9 cellular contexts compared by ENCODE assay signal in the genomic region with DNA sequence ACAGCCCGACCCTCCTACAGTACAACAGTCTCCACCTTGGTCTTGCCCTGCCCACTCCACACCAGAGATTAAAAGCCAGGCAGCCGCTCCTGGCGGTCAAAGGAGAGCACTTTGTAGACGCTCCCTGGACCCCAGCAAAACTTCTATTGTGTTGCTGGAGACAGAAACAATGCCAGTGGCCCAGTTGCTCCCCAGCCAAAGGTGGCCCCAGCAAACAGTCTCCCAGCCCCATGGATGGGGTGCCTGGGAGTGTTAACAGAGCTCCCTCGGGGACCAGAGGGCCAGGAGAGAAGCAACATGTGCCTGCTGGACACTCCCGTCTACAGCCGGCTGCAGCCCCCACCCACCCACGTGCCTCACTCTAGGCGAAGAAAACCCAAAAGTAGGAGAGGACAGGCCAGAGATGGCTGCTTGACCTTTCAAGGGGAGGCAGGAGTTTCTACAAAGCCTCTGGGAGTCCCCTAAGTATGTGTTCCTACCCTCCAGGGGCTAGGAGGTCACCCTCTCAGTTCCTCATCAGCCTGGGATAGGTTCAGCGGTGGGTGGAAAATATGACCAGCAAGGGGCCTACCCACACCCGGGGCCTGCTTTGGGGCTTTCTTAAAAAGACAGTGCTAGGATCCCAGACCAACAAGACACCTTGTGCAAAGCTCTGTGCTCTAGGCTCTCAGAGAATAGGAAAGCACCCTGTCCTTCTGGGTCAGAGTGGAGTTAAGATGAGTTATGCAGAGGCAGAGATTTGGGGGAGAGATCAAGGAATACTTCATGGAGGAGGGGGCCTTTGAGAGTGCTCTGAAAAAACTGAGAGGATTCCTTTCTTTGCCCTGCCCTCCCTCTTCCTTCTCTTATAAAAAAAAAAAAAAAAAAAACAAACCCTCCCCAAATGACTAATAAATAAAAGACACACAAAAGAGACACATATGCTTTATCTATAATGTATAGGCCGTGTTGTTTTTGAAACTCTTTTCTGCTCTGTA. TPM values are rescaled to one million over a fixed set of nuclear protein-coding genes. Genes with fewer than 3 reads are reported as not detected.
DNase-seq lines count a peak whose midpoint lies in the region; ATAC-seq and TF ChIP-seq lines count a peak whose summit lies in the region.
"Had no signal": no experiment of that assay in that cellular context is flagged by ENCODE, and none has a peak within 500 bp of the region (broad histone marks: within the 10 kb centered on the region; RNA-seq: fewer than 3 reads in every experiment).

No MANE protein-coding gene starts in this region.

- H3K36me3 Mint-ChIP-seq in activated CD4-positive, alpha-beta T cell treated with anti-CD3 and anti-CD28 coated beads, Interleukin-2, amount 10 ng/mL, durations not matched to agents 24 days and 14 days (ENCODE audit: low read depth) = no peaks in the 10 kb centered on the region

- H3K4me3 Mint-ChIP-seq in activated CD4-positive, alpha-beta T cell treated with anti-CD3 and anti-CD28 coated beads, Interleukin-2, amount 10 ng/mL, durations not matched to agents 24 days and 14 days = peak overlapping the region; percentile 23

- H3K9me3 Mint-ChIP-seq in activated CD4-positive, alpha-beta T cell treated with anti-CD3 and anti-CD28 coated beads, Interleukin-2, amount 10 ng/mL, durations not matched to agents 24 days and 14 days = peaks cover 9% of the 10 kb centered on the region

- H2BK15ac ChIP-seq in mesendoderm (replicated peaks; ENCODE audit: low read depth) = peak overlapping the region; percentile 4

- H3K4me2 ChIP-seq in mesendoderm (ENCODE audit: low read length) = no peak overlapping the region

- no CpG with 5 or more reads among the region's 12 CpGs for WGBS in mesendoderm (ENCODE audit: extremely low coverage, insufficient coverage, low lambda C conversion rate)
- 45% methylated on average over 12 of the region's 12 CpGs for WGBS in aorta, 2 donors

- intact Hi-C loops in activated CD4-positive, alpha-beta T cell treated with anti-CD3 and anti-CD28 coated beads, Interleukin-2, amount 10 ng/mL, durations not matched to agents 24 days and 14 days (cut with micrococcal nuclease) = loop anchor here (1.0 to 5.0 kb wide), 4 partner anchors 23 to 108 kb away; partner anchors contain the start of gene ARFGEF2
- intact Hi-C loops in aorta (cut with DNase I) = no loop called here

- H3K79me1 ChIP-seq in mesendoderm (ENCODE audit: low read length) = no peaks in the 10 kb centered on the region

- no peaks in the 10 kb centered on the region for H3K9me3 ChIP-seq in aorta (ENCODE audit: control insufficient read depth, low read length)
- H3K9me3 ChIP-seq: thyroid gland had no signal

- no peak overlapping the region for H2AK5ac ChIP-seq in mesendoderm (ENCODE audit: low read length)

- peak; percentile 67 for DNase-seq in activated CD4-positive, alpha-beta T cell treated with anti-CD3 and anti-CD28 coated beads, Interleukin-2, amount 10 ng/mL, durations not matched to agents 24 days and 14 days
- DNase-seq in mesendoderm = peak; percentile 91
- DNase-seq in NCI-H2029 (lab: John Stamatoyannopoulos, UW) = no peak
- DNase-seq in coronary artery (ENCODE audit: low spot score) = no peak
- DNase-seq in aorta = no peak

- no peak for TF ChIP-seq CTCF in coronary artery (IDR thresholded peaks at IDR 0.05)

- peak overlapping the region; percentile 87 for H4K5ac ChIP-seq in mesendoderm (ENCODE audit: low read length)

- H3K36me3 ChIP-seq in mesendoderm (ENCODE audit: control insufficient read depth, insufficient read depth, low read length) = no peaks in the 10 kb centered on the region
- no peaks in the 10 kb centered on the region for H3K36me3 ChIP-seq in aorta (ENCODE audit: control insufficient read depth in 1 of 2, insufficient read depth in 2 of 2, low read length in 1 of 2)
- H3K36me3 ChIP-seq: thyroid gland had no signal

- peaks cover 21% of the 10 kb centered on the region for H3K4me1 Mint-ChIP-seq in activated CD4-positive, alpha-beta T cell treated with anti-CD3 and anti-CD28 coated beads, Interleukin-2, amount 10 ng/mL, durations not matched to agents 24 days and 14 days

- peak overlapping the region; percentile 68 for H3K18ac ChIP-seq in mesendoderm (ENCODE audit: low read length)

- H3K4ac ChIP-seq in mesendoderm (ENCODE audit: low read depth, low read length) = peak overlapping the region; percentile 26

- H3K56ac ChIP-seq in mesendoderm (ENCODE audit: low read length) = peak overlapping the region; percentile 80

- peak overlapping the region; percentile 91 for H4K8ac ChIP-seq in mesendoderm (ENCODE audit: low read depth, low read length)

- H2BK5ac ChIP-seq in mesendoderm (ENCODE audit: low read length) = peak overlapping the region; percentile 14

- no peaks in the 10 kb centered on the region for H3K27me3 ChIP-seq in mesendoderm (ENCODE audit: insufficient read depth, low read length, poor library complexity)
- no peaks in the 10 kb centered on the region for H3K27me3 ChIP-seq in aorta (ENCODE audit: control insufficient read depth in 1 of 2, insufficient read depth in 2 of 2, low read length in 1 of 2)
- H3K27me3 ChIP-seq: thyroid gland had no signal

- H3K4me1 ChIP-seq in mesendoderm (ENCODE audit: control insufficient read depth, low read depth, low read length) (peaks cover 5% of the 10 kb centered on the region), aorta (ENCODE audit: control insufficient read depth in 1 of 2, insufficient read depth in 2 of 2, low read length in 2 of 2) (peaks cover 0 to 2% of the 10 kb centered on the region in 2 donors)

- H3K27ac ChIP-seq in mesendoderm (ENCODE audit: low read depth, low read length) = no peak overlapping the region
- H3K27ac ChIP-seq in coronary artery = no peak overlapping the region
- no peak overlapping the region for H3K27ac ChIP-seq in aorta (ENCODE audit: low read depth in 1 of 2, low read length in 2 of 2)
- H3K27ac ChIP-seq: thyroid gland had no signal

- peak overlapping the region; percentile 89 for H3K27ac Mint-ChIP-seq in activated CD4-positive, alpha-beta T cell treated with anti-CD3 and anti-CD28 coated beads, Interleukin-2, amount 10 ng/mL, durations not matched to agents 24 days and 14 days

- H3K27me3 Mint-ChIP-seq in activated CD4-positive, alpha-beta T cell treated with anti-CD3 and anti-CD28 coated beads, Interleukin-2, amount 10 ng/mL, durations not matched to agents 24 days and 14 days = peaks cover 17% of the 10 kb centered on the region

- ATAC-seq in GM18508 (IDR thresholded peaks at IDR 0.05; ENCODE audit: insufficient read depth, unreplicated experiment) = peak; percentile 77
- peak; percentile 91 for ATAC-seq in GM21447 (IDR thresholded peaks at IDR 0.05; ENCODE audit: unreplicated experiment)
- ATAC-seq in HG03558 (IDR thresholded peaks at IDR 0.05; ENCODE audit: extremely low read depth, unreplicated experiment) = peak; percentile 66
- no peak for ATAC-seq in aorta (ENCODE audit: low FRiP score)

- peak overlapping the region; percentile 60 for H3K9ac ChIP-seq in mesendoderm (ENCODE audit: low read length)

- H3K23ac ChIP-seq in mesendoderm (ENCODE audit: low read length) = peak overlapping the region; percentile 51

- no peaks in the 10 kb centered on the region for H3K79me2 ChIP-seq in mesendoderm (ENCODE audit: control insufficient read depth, insufficient read depth, low read length)

- H2BK120ac ChIP-seq in mesendoderm (ENCODE audit: low read depth, low read length) = peak overlapping the region; percentile 15

- H3K4me3 ChIP-seq in mesendoderm (ENCODE audit: low read length) (no peak overlapping the region), coronary artery (no peak overlapping the region), aorta (ENCODE audit: low read length in 2 of 2) (no peak overlapping the region)
- H3K4me3 ChIP-seq: thyroid gland had no signal

RNA-seq across cellular contexts. Expression of gene PREX1, which starts 19.0 kb away (rescaled TPM):
- 64.3 and 65.5 TPM in 2 replicates for total RNA-seq in activated CD4-positive, alpha-beta T cell treated with anti-CD3 and anti-CD28 coated beads, Interleukin-2, amount 10 ng/mL, durations not matched to agents 24 days and 14 days
- polyA plus RNA-seq in mesendoderm (2013, experiment 1 of 2) = 20.7 TPM
- 19.7 TPM for polyA plus RNA-seq in mesendoderm (2013, experiment 2 of 2)
- 10 to 100 TPM; 40.9 to 44.3 TPM for total RNA-seq in aorta
- polyA plus RNA-seq in aorta = 10 to 100 TPM; 20.4 to 49.0 TPM

Comparison
In these comparisons a context has a peak if more than half of its experiments do, and no peak if none do; other contexts are left out.
1. DNase-seq: peak in activated CD4-positive, alpha-beta T cell treated with anti-CD3 and anti-CD28 coated beads, Interleukin-2, amount 10 ng/mL, durations not matched to agents 24 days and 14 days (single experiment) and mesendoderm (single experiment); none in NCI-H2029 (single experiment), coronary artery (single experiment) and aorta (0 of 2).